Comparison of ENCODE assay signal across 27 cellular contexts in genomic region chrY:7659047-7659446, GRCh38.
"Had no signal": no experiment of that assay in that cellular context is flagged by ENCODE, and none has a peak within 500 bp of the region (broad histone marks: within the 10 kb centered on the region; RNA-seq: fewer than 3 reads in every experiment).

No MANE protein-coding gene starts in this region.

- H3K4me3 ChIP-seq: coronary artery, esophagus muscularis mucosa, gastrocnemius medialis, heart left ventricle had no signal

- DNase-seq: activated CD4-positive, alpha-beta memory T cell treated with anti-CD3 and anti-CD28 coated beads, Interleukin-2, amount 10 ng/mL, durations not matched to agents 7 days and 5 days; activated CD4-positive, alpha-beta T cell treated with anti-CD3 and anti-CD28 coated beads for 4 hours; activated CD4-positive, alpha-beta T cell treated with anti-CD3 and anti-CD28 coated beads, Interleukin-2, amount 10 ng/mL, durations not matched to agents 7 days and 5 days; activated CD4-positive, alpha-beta T cell treated with anti-CD3 and anti-CD28 coated beads, Interleukin-2, amount 50 U/mL, for 4 hours; activated CD4-positive, CD25-positive, alpha-beta regulatory T cell treated with anti-CD3 and anti-CD28 coated beads, Interleukin-2, amount 50 U/mL, for 72 hours; activated CD8-positive, alpha-beta memory T cell treated with anti-CD3 and anti-CD28 coated beads, Interleukin-2, amount 50 U/mL, for 48 hours; activated effector memory CD4-positive, alpha-beta T cell treated with Interleukin-2 at 50 U/mL for 16 hours; activated gamma-delta T cell treated with Interleukin-2 at 50 U/mL for 16 hours; activated naive CD4-positive, alpha-beta T cell treated with anti-CD3 and anti-CD28 coated beads, Interleukin-2, amount 50 U/mL, for 16 hours; activated naive CD4-positive, alpha-beta T cell treated with Interleukin-2 at 50 U/mL for 16 hours; activated T-cell treated with anti-CD3 and anti-CD28 coated beads for 4 hours; activated T-cell treated with anti-CD3 and anti-CD28 coated beads, Interleukin-2, amount 50 U/mL, for 24 hours; amniotic stem cell; anterior cingulate cortex; brain microvascular endothelial cell; dermis blood vessel endothelial cell; effector CD4-positive, alpha-beta T cell; effector memory CD8-positive, alpha-beta T cell; erythroblast; foreskin keratinocyte; gastrocnemius medialis; glutamatergic neuron; heart left ventricle; T-helper 17 cell; T1000 had no signal

- H3K4me1 ChIP-seq: esophagus muscularis mucosa, foreskin keratinocyte, gastrocnemius medialis, heart left ventricle had no signal

- H3K27ac ChIP-seq: brain microvascular endothelial cell, coronary artery, esophagus muscularis mucosa, foreskin keratinocyte, gastrocnemius medialis, heart left ventricle had no signal

- H3K9me3 ChIP-seq: esophagus muscularis mucosa, gastrocnemius medialis, heart left ventricle had no signal

- H3K27me3 ChIP-seq: brain microvascular endothelial cell, esophagus muscularis mucosa, foreskin keratinocyte, gastrocnemius medialis, heart left ventricle had no signal

- H3K36me3 ChIP-seq: brain microvascular endothelial cell, esophagus muscularis mucosa, gastrocnemius medialis, heart left ventricle had no signal
